Comparison of ENCODE assay signal across 9 cellular contexts in genomic region chr11:114058871-114059277, GRCh38. TPM values are rescaled to one million over a fixed set of nuclear protein-coding genes. Genes with fewer than 3 reads are reported as not detected.
DNase-seq lines count a peak whose midpoint lies in the region; ATAC-seq and TF ChIP-seq lines count a peak whose summit lies in the region.
"Had no signal": no experiment of that assay in that cellular context is flagged by ENCODE, and none has a peak within 500 bp of the region (broad histone marks: within the 10 kb centered on the region; RNA-seq: fewer than 3 reads in every experiment).

No MANE protein-coding gene starts in this region.

- H3K4me3 ChIP-seq in mesendoderm (ENCODE audit: low read length) (no peak overlapping the region), thoracic aorta (peak overlapping the region; percentile 97)

- no peak overlapping the region for H3K23ac ChIP-seq in mesendoderm (ENCODE audit: low read length)

- WGBS in mesendoderm (ENCODE audit: extremely low coverage, insufficient coverage, low lambda C conversion rate): no CpG with 5 or more reads among the region's 25 CpGs

- no peak overlapping the region for H2AK5ac ChIP-seq in mesendoderm (ENCODE audit: low read length)

- H3K27ac Mint-ChIP-seq in activated CD4-positive, alpha-beta T cell treated with anti-CD3 and anti-CD28 coated beads, Interleukin-2, amount 10 ng/mL, durations not matched to agents 7 days and 5 days: peak overlapping the region; percentile 79

- H4K8ac ChIP-seq in mesendoderm (ENCODE audit: low read depth, low read length): no peak overlapping the region

- ATAC-seq in thoracic aorta (ENCODE audit: insufficient number of reproducible peaks, low FRiP score, low read depth) (no peak), SK-N-SH treated with all-trans-retinoic acid at 6 μM for 48 hours (no peak)

- H3K27ac ChIP-seq in mesendoderm (ENCODE audit: low read depth, low read length): no peak overlapping the region
- H3K27ac ChIP-seq in thoracic aorta: peak overlapping the region; percentile 75 to 83

- no peak overlapping the region for H2BK120ac ChIP-seq in mesendoderm (ENCODE audit: low read depth, low read length)

- peaks cover 13% of the 10 kb centered on the region for H3K4me1 Mint-ChIP-seq in activated CD4-positive, alpha-beta T cell treated with anti-CD3 and anti-CD28 coated beads, Interleukin-2, amount 10 ng/mL, durations not matched to agents 7 days and 5 days

- no peak overlapping the region for H3K18ac ChIP-seq in mesendoderm (ENCODE audit: low read length)

- H3K27me3 Mint-ChIP-seq in activated CD4-positive, alpha-beta T cell treated with anti-CD3 and anti-CD28 coated beads, Interleukin-2, amount 10 ng/mL, durations not matched to agents 7 days and 5 days: peaks cover 74% of the 10 kb centered on the region

- TF ChIP-seq CTCF in thoracic aorta (IDR thresholded peaks at IDR 0.05): no peak

- H3K4me2 ChIP-seq in mesendoderm (ENCODE audit: low read length): peak overlapping the region; percentile 33

- H3K56ac ChIP-seq in mesendoderm (ENCODE audit: low read length): peak overlapping the region; percentile 34

- no peaks in the 10 kb centered on the region for H3K9me3 Mint-ChIP-seq in activated CD4-positive, alpha-beta T cell treated with anti-CD3 and anti-CD28 coated beads, Interleukin-2, amount 10 ng/mL, durations not matched to agents 7 days and 5 days

- CTCF ChIA-PET in activated CD4-positive, alpha-beta T cell treated with anti-CD3 and anti-CD28 coated beads, Interleukin-2, amount 10 ng/mL, durations not matched to agents 7 days and 5 days (lab: Charles Lee): interaction anchor here (1.0 kb wide), 1 partner anchor 15 kb away, joined by 3 read pairs; no protein-coding TSS in a partner anchor

- POLR2A ChIA-PET in activated CD4-positive, alpha-beta T cell treated with anti-CD3 and anti-CD28 coated beads, Interleukin-2, amount 10 ng/mL, durations not matched to agents 7 days and 5 days (lab: Charles Lee): no interaction called here

- H2BK5ac ChIP-seq in mesendoderm (ENCODE audit: low read length): no peak overlapping the region

- peaks cover 54% of the 10 kb centered on the region for H3K27me3 ChIP-seq in mesendoderm (ENCODE audit: insufficient read depth, low read length, poor library complexity)
- H3K27me3 ChIP-seq in thoracic aorta (replicated peaks; ENCODE audit: insufficient read depth): no peaks in the 10 kb centered on the region

- H3K36me3 ChIP-seq in mesendoderm (ENCODE audit: control insufficient read depth, insufficient read depth, low read length) (no peaks in the 10 kb centered on the region), thoracic aorta (peaks cover 15% of the 10 kb centered on the region)

- H3K36me3 Mint-ChIP-seq in activated CD4-positive, alpha-beta T cell treated with anti-CD3 and anti-CD28 coated beads, Interleukin-2, amount 10 ng/mL, durations not matched to agents 7 days and 5 days (ENCODE audit: low read depth): no peaks in the 10 kb centered on the region

- peak overlapping the region; percentile 24 for H3K9ac ChIP-seq in mesendoderm (ENCODE audit: low read length)

- no peaks in the 10 kb centered on the region for H3K79me1 ChIP-seq in mesendoderm (ENCODE audit: low read length)

- no peaks in the 10 kb centered on the region for H3K9me3 ChIP-seq in thoracic aorta

- no peak overlapping the region for H3K4ac ChIP-seq in mesendoderm (ENCODE audit: low read depth, low read length)

- H3K4me1 ChIP-seq in mesendoderm (ENCODE audit: control insufficient read depth, low read depth, low read length) (no peaks in the 10 kb centered on the region), thoracic aorta (ENCODE audit: control insufficient read depth in 1 of 2, low read depth in 2 of 2) (peaks cover 19 to 32% of the 10 kb centered on the region in 2 donors)

- no peak overlapping the region for H2BK15ac ChIP-seq in mesendoderm (replicated peaks; ENCODE audit: low read depth)

- no peaks in the 10 kb centered on the region for H3K79me2 ChIP-seq in mesendoderm (ENCODE audit: control insufficient read depth, insufficient read depth, low read length)

- no peak for DNase-seq in activated CD4-positive, alpha-beta T cell treated with anti-CD3 and anti-CD28 coated beads, Interleukin-2, amount 10 ng/mL, durations not matched to agents 7 days and 5 days
- no peak for DNase-seq in activated CD4-positive, alpha-beta T cell treated with anti-CD3 and anti-CD28 coated beads for 4 hours
- peak; percentile 17 for DNase-seq in cerebellum (ENCODE audit: low spot score)
- no peak for DNase-seq in mesendoderm
- no peak for DNase-seq in thoracic aorta (ENCODE audit: low spot score)
- no peak for DNase-seq in SW 1271 (lab: John Stamatoyannopoulos, UW)
- no peak for DNase-seq in SW480 (ENCODE audit: low spot score)

- H4K5ac ChIP-seq in mesendoderm (ENCODE audit: low read length): no peak overlapping the region

- peak overlapping the region; percentile 75 for H3K4me3 Mint-ChIP-seq in activated CD4-positive, alpha-beta T cell treated with anti-CD3 and anti-CD28 coated beads, Interleukin-2, amount 10 ng/mL, durations not matched to agents 7 days and 5 days

TF ChIP-seq in SK-N-SH treated with all-trans-retinoic acid at 6 μM for 48 hours, 23 proteins besides CTCF, POLR2A, EP300 and RAD21:
- TF ChIP-seq TOX (CRISPR knock-in tag; IDR thresholded peaks at IDR 0.05; ENCODE audit: borderline replicate concordance) (no peak), ZFP30 (CRISPR knock-in tag; IDR thresholded peaks at IDR 0.05) (no peak), ZC3H10 (CRISPR knock-in tag; IDR thresholded peaks at IDR 0.05) (no peak), PATZ1 (CRISPR knock-in tag; IDR thresholded peaks at IDR 0.05; ENCODE audit: borderline replicate concordance) (no peak)

RNA-seq across cellular contexts. Expression of gene ZBTB16, which starts 0.6 kb away (rescaled TPM):
- 1 to 10 TPM; 7.4 to 7.6 TPM for total RNA-seq in activated CD4-positive, alpha-beta T cell treated with anti-CD3 and anti-CD28 coated beads, Interleukin-2, amount 10 ng/mL, durations not matched to agents 7 days and 5 days
- 4.2 TPM for total RNA-seq in cerebellum
- not detected for polyA plus RNA-seq in mesendoderm (2013, experiment 1 of 2)
- polyA plus RNA-seq in mesendoderm (2013, experiment 2 of 2): 0.03 TPM
- 100 to 1,000 TPM; 314 to 545 TPM for total RNA-seq in thoracic aorta
- polyA plus RNA-seq: BJ had no signal

Comparison
In these comparisons a context has a peak if more than half of its experiments do, and no peak if none do; other contexts are left out.
1. RNA of gene ZBTB16, which starts 0.6 kb away (total RNA-seq): 314 to 545 TPM in thoracic aorta; 7.4 to 7.6 TPM in activated CD4-positive, alpha-beta T cell treated with anti-CD3 and anti-CD28 coated beads, Interleukin-2, amount 10 ng/mL, durations not matched to agents 7 days and 5 days and 4.2 TPM in cerebellum (single experiment); every median in the first group is over 10 times any median in the second.